1 cellular context compared by ENCODE assay signal in the genomic region with DNA sequence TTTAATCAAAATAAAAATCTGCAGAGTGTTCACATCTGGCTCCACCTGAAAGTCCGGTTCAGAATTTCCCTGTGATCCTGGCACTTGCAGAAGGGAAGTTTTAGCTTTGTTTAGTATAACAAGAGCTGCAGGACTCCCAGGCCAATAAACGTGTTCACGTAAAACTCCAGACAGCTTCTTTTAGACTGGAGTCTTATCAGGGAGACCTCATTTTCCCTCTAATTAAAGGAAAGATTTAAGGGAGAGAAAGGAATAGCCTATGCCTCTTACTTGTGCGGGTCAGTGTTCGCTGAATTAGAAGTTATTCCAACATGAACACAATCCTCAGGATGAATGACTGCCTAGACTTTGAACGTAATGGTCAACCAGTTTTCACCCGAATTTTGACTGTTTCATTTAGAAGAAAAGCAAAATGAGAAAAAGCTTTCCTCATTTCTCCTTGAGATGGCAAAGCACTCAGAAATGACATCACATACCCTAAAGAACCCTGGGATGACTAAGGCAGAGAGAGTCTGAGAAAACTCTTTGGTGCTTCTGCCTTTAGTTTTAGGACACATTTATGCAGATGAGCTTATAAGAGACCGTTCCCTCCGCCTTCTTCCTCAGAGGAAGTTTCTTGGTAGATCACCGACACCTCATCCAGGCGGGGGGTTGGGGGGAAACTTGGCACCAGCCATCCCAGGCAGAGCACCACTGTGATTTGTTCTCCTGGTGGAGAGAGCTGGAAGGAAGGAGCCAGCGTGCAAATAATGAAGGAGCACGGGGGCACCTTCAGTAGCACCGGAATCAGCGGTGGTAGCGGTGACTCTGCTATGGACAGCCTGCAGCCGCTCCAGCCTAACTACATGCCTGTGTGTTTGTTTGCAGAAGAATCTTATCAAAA.
A peak's percentile ranks its signal among the peaks of the same experiment; 100 is the strongest.
TF ChIP-seq lines count a peak whose summit lies in the region.

No MANE protein-coding gene starts in this region.

TF ChIP-seq in HEK293, 187 proteins besides CTCF, POLR2A, EP300 and RAD21 (continued from another document and continues in another):
- TF ChIP-seq, protein P1, sequence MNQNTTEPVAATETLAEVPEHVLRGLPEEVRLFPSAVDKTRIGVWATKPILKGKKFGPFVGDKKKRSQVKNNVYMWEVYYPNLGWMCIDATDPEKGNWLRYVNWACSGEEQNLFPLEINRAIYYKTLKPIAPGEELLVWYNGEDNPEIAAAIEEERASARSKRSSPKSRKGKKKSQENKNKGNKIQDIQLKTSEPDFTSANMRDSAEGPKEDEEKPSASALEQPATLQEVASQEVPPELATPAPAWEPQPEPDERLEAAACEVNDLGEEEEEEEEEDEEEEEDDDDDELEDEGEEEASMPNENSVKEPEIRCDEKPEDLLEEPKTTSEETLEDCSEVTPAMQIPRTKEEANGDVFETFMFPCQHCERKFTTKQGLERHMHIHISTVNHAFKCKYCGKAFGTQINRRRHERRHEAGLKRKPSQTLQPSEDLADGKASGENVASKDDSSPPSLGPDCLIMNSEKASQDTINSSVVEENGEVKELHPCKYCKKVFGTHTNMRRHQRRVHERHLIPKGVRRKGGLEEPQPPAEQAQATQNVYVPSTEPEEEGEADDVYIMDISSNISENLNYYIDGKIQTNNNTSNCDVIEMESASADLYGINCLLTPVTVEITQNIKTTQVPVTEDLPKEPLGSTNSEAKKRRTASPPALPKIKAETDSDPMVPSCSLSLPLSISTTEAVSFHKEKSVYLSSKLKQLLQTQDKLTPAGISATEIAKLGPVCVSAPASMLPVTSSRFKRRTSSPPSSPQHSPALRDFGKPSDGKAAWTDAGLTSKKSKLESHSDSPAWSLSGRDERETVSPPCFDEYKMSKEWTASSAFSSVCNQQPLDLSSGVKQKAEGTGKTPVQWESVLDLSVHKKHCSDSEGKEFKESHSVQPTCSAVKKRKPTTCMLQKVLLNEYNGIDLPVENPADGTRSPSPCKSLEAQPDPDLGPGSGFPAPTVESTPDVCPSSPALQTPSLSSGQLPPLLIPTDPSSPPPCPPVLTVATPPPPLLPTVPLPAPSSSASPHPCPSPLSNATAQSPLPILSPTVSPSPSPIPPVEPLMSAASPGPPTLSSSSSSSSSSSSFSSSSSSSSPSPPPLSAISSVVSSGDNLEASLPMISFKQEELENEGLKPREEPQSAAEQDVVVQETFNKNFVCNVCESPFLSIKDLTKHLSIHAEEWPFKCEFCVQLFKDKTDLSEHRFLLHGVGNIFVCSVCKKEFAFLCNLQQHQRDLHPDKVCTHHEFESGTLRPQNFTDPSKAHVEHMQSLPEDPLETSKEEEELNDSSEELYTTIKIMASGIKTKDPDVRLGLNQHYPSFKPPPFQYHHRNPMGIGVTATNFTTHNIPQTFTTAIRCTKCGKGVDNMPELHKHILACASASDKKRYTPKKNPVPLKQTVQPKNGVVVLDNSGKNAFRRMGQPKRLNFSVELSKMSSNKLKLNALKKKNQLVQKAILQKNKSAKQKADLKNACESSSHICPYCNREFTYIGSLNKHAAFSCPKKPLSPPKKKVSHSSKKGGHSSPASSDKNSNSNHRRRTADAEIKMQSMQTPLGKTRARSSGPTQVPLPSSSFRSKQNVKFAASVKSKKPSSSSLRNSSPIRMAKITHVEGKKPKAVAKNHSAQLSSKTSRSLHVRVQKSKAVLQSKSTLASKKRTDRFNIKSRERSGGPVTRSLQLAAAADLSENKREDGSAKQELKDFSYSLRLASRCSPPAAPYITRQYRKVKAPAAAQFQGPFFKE (tag by site-specific recombination; IDR thresholded peaks at IDR 0.05; ENCODE audit: borderline replicate concordance): no peak
- TF ChIP-seq ZNF660 (tag by site-specific recombination; IDR thresholded peaks at IDR 0.05) (0 out of 2 replicates have a peak, but pooled peaks have one; percentile 38), ZNF529 (tag by site-specific recombination; IDR thresholded peaks at IDR 0.05; ENCODE audit: insufficient replicate concordance) (no peak), ZNF843 (tag by site-specific recombination; IDR thresholded peaks at IDR 0.05) (peak; percentile 24; the same call in 1 of the 2 replicates), ZBTB20 (tag by site-specific recombination; IDR thresholded peaks at IDR 0.05) (peak; percentile 66), SP7 (tag by site-specific recombination; IDR thresholded peaks at IDR 0.05) (0 out of 2 replicates have a peak, but pooled peaks have one; percentile 24), OSR2 (tag by site-specific recombination; IDR thresholded peaks at IDR 0.05) (peak; percentile 94), GLIS1 (tag by site-specific recombination; IDR thresholded peaks at IDR 0.05) (peak; percentile 60), ZSCAN30 (tag by site-specific recombination; IDR thresholded peaks at IDR 0.05) (0 out of 2 replicates have a peak, but pooled peaks have one; percentile 18), SCRT1 (tag by site-specific recombination; IDR thresholded peaks at IDR 0.05; ENCODE audit: borderline replicate concordance) (no peak), HOXA7 (CRISPR knock-in tag; IDR thresholded peaks at IDR 0.05; ENCODE audit: borderline replicate concordance) (no peak), ZNF530 (tag by site-specific recombination; IDR thresholded peaks at IDR 0.05; ENCODE audit: low read depth) (no peak), FEZF1 (tag by site-specific recombination; IDR thresholded peaks at IDR 0.05) (peak; percentile 52; the same call in 1 of the 2 replicates), PRDM1 (tag by site-specific recombination; IDR thresholded peaks at IDR 0.05) (peak; percentile 84), ZNF394 (tag by site-specific recombination; IDR thresholded peaks at IDR 0.05; ENCODE audit: borderline replicate concordance) (peak; percentile 4; the same call in 1 of the 2 replicates), ZNF341 (tag by site-specific recombination; IDR thresholded peaks at IDR 0.05; ENCODE audit: low read depth) (peak; percentile 35; the same call in 1 of the 2 replicates), ZBTB48 (tag by site-specific recombination; IDR thresholded peaks at IDR 0.05) (no peak), ZNF558 (tag by site-specific recombination; IDR thresholded peaks at IDR 0.05) (peak; percentile 66), TRIM28 (IDR thresholded peaks at IDR 0.05; ENCODE audit: borderline replicate concordance, low read length) (peak; percentile 54; the same call in 1 of the 2 replicates), KLF16 (tag by site-specific recombination; IDR thresholded peaks at IDR 0.05) (no peak), ZNF629 (tag by site-specific recombination; IDR thresholded peaks at IDR 0.05) (peak; percentile 71), ZNF423 (tag by site-specific recombination; IDR thresholded peaks at IDR 0.05) (no peak), ZNF585B (tag by site-specific recombination; IDR thresholded peaks at IDR 0.05) (no peak)
- TF ChIP-seq, protein P2, sequence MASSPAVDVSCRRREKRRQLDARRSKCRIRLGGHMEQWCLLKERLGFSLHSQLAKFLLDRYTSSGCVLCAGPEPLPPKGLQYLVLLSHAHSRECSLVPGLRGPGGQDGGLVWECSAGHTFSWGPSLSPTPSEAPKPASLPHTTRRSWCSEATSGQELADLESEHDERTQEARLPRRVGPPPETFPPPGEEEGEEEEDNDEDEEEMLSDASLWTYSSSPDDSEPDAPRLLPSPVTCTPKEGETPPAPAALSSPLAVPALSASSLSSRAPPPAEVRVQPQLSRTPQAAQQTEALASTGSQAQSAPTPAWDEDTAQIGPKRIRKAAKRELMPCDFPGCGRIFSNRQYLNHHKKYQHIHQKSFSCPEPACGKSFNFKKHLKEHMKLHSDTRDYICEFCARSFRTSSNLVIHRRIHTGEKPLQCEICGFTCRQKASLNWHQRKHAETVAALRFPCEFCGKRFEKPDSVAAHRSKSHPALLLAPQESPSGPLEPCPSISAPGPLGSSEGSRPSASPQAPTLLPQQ (tag by site-specific recombination; IDR thresholded peaks at IDR 0.05): 0 out of 2 replicates have a peak, but pooled peaks have one; percentile 18
- TF ChIP-seq, protein P3, sequence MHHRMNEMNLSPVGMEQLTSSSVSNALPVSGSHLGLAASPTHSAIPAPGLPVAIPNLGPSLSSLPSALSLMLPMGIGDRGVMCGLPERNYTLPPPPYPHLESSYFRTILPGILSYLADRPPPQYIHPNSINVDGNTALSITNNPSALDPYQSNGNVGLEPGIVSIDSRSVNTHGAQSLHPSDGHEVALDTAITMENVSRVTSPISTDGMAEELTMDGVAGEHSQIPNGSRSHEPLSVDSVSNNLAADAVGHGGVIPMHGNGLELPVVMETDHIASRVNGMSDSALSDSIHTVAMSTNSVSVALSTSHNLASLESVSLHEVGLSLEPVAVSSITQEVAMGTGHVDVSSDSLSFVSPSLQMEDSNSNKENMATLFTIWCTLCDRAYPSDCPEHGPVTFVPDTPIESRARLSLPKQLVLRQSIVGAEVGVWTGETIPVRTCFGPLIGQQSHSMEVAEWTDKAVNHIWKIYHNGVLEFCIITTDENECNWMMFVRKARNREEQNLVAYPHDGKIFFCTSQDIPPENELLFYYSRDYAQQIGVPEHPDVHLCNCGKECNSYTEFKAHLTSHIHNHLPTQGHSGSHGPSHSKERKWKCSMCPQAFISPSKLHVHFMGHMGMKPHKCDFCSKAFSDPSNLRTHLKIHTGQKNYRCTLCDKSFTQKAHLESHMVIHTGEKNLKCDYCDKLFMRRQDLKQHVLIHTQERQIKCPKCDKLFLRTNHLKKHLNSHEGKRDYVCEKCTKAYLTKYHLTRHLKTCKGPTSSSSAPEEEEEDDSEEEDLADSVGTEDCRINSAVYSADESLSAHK (tag by site-specific recombination; IDR thresholded peaks at IDR 0.05): peak; percentile 70
- TF ChIP-seq, protein P4, sequence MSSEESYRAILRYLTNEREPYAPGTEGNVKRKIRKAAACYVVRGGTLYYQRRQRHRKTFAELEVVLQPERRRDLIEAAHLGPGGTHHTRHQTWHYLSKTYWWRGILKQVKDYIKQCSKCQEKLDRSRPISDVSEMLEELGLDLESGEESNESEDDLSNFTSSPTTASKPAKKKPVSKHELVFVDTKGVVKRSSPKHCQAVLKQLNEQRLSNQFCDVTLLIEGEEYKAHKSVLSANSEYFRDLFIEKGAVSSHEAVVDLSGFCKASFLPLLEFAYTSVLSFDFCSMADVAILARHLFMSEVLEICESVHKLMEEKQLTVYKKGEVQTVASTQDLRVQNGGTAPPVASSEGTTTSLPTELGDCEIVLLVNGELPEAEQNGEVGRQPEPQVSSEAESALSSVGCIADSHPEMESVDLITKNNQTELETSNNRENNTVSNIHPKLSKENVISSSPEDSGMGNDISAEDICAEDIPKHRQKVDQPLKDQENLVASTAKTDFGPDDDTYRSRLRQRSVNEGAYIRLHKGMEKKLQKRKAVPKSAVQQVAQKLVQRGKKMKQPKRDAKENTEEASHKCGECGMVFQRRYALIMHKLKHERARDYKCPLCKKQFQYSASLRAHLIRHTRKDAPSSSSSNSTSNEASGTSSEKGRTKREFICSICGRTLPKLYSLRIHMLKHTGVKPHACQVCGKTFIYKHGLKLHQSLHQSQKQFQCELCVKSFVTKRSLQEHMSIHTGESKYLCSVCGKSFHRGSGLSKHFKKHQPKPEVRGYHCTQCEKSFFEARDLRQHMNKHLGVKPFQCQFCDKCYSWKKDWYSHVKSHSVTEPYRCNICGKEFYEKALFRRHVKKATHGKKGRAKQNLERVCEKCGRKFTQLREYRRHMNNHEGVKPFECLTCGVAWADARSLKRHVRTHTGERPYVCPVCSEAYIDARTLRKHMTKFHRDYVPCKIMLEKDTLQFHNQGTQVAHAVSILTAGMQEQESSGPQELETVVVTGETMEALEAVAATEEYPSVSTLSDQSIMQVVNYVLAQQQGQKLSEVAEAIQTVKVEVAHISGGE (tag by site-specific recombination; conservative IDR thresholded peaks at IDR 0.05; ENCODE audit: low read depth): peak; percentile 92
- TF ChIP-seq, protein P5, sequence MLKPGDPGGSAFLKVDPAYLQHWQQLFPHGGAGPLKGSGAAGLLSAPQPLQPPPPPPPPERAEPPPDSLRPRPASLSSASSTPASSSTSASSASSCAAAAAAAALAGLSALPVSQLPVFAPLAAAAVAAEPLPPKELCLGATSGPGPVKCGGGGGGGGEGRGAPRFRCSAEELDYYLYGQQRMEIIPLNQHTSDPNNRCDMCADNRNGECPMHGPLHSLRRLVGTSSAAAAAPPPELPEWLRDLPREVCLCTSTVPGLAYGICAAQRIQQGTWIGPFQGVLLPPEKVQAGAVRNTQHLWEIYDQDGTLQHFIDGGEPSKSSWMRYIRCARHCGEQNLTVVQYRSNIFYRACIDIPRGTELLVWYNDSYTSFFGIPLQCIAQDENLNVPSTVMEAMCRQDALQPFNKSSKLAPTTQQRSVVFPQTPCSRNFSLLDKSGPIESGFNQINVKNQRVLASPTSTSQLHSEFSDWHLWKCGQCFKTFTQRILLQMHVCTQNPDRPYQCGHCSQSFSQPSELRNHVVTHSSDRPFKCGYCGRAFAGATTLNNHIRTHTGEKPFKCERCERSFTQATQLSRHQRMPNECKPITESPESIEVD (tag by site-specific recombination; IDR thresholded peaks at IDR 0.05): peak; percentile 99
- TF ChIP-seq, protein P6, sequence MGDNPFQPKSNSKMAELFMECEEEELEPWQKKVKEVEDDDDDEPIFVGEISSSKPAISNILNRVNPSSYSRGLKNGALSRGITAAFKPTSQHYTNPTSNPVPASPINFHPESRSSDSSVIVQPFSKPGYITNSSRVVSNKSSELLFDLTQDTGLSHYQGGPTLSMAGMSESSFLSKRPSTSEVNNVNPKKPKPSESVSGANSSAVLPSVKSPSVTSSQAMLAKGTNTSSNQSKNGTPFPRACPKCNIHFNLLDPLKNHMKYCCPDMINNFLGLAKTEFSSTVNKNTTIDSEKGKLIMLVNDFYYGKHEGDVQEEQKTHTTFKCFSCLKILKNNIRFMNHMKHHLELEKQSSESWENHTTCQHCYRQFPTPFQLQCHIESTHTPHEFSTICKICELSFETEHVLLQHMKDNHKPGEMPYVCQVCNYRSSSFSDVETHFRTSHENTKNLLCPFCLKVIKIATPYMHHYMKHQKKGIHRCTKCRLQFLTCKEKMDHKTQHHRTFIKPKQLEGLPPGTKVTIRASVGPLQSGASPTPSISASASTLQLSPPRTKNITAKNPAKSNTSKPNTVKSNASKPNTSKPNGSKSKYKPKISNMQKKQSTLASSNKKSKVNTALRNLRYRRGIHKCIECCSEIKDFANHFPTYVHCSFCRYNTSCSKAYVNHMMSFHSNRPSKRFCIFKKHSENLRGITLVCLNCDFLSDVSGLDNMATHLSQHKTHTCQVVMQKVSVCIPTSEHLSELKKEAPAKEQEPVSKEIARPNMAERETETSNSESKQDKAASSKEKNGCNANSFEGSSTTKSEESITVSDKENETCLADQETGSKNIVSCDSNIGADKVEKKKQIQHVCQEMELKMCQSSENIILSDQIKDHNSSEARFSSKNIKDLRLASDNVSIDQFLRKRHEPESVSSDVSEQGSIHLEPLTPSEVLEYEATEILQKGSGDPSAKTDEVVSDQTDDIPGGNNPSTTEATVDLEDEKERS (tag by site-specific recombination; IDR thresholded peaks at IDR 0.05): no peak
